8 cellular contexts compared by ENCODE assay signal in genomic region chr6:132715204-132715603, GRCh38. TPM values are rescaled to one million over a fixed set of nuclear protein-coding genes. Genes with fewer than 3 reads are reported as not detected.
DNase-seq lines count a peak whose midpoint lies in the region; ATAC-seq and TF ChIP-seq lines count a peak whose summit lies in the region.
"Had no signal": no experiment of that assay in that cellular context is flagged by ENCODE, and none has a peak within 500 bp of the region (broad histone marks: within the 10 kb centered on the region; RNA-seq: fewer than 3 reads in every experiment).

No MANE protein-coding gene starts in this region.

- ATAC-seq in left cardiac atrium: peak; percentile 41 to 83
- no peak for ATAC-seq in GM21576 (IDR thresholded peaks at IDR 0.05; ENCODE audit: unreplicated experiment)
- ATAC-seq in HG02588 (IDR thresholded peaks at IDR 0.05; ENCODE audit: unreplicated experiment): no peak
- no peak for ATAC-seq in stimulated activated naive CD8-positive, alpha-beta T cell treated with anti-CD3 and anti-CD28 coated beads, Interleukin-15, amount 100 ng/mL, for 72 hours

- no peaks in the 10 kb centered on the region for H3K36me3 ChIP-seq in smooth muscle cell (ENCODE audit: low read depth)
- H3K36me3 ChIP-seq: esophagus muscularis mucosa had no signal

- H3K9me3 Mint-ChIP-seq in stimulated activated naive CD8-positive, alpha-beta T cell treated with anti-CD3 and anti-CD28 coated beads, Interleukin-15, amount 100 ng/mL, for 72 hours: no peaks in the 10 kb centered on the region

- DNase-seq in HFF-Myc (ENCODE audit: extremely low read depth, low read depth) (no peak), SW480 (ENCODE audit: low spot score) (peak; percentile 54), left cardiac atrium (peak; percentile 42), smooth muscle cell (lab: John Stamatoyannopoulos, UW; ENCODE audit: unreplicated experiment) (no peak)
- DNase-seq in stimulated activated naive CD8-positive, alpha-beta T cell treated with anti-CD3 and anti-CD28 coated beads, Interleukin-15, amount 100 ng/mL, for 72 hours: no peak

- no peaks in the 10 kb centered on the region for H3K4me1 Mint-ChIP-seq in stimulated activated naive CD8-positive, alpha-beta T cell treated with anti-CD3 and anti-CD28 coated beads, Interleukin-15, amount 100 ng/mL, for 72 hours

- no peaks in the 10 kb centered on the region for H3K4me1 ChIP-seq in smooth muscle cell (ENCODE audit: low read depth)
- H3K4me1 ChIP-seq: esophagus muscularis mucosa had no signal

- WGBS in smooth muscle cell (ENCODE audit: low lambda C conversion rate): 43% methylated on average over 5 of the region's 5 CpGs

- H3K79me2 ChIP-seq in smooth muscle cell (ENCODE audit: low read depth): no peaks in the 10 kb centered on the region

- no peak overlapping the region for H3K4me2 ChIP-seq in smooth muscle cell

- H3F3A ChIP-seq in smooth muscle cell (ENCODE audit: low read depth): no peaks in the 10 kb centered on the region

- H3K27ac ChIP-seq in smooth muscle cell (ENCODE audit: low read depth): no peak overlapping the region
- H3K27ac ChIP-seq: esophagus muscularis mucosa had no signal

- no peaks in the 10 kb centered on the region for H3K27me3 ChIP-seq in smooth muscle cell (ENCODE audit: low read depth)
- H3K27me3 ChIP-seq: esophagus muscularis mucosa had no signal

- no peak overlapping the region for H3K27ac Mint-ChIP-seq in stimulated activated naive CD8-positive, alpha-beta T cell treated with anti-CD3 and anti-CD28 coated beads, Interleukin-15, amount 100 ng/mL, for 72 hours

- intact Hi-C loops in left cardiac atrium (cut with DNase I): no loop called here

- no peaks in the 10 kb centered on the region for H4K20me1 ChIP-seq in smooth muscle cell (ENCODE audit: low read depth)

- no peak overlapping the region for H3K4me3 Mint-ChIP-seq in stimulated activated naive CD8-positive, alpha-beta T cell treated with anti-CD3 and anti-CD28 coated beads, Interleukin-15, amount 100 ng/mL, for 72 hours

- H3K27me3 Mint-ChIP-seq in stimulated activated naive CD8-positive, alpha-beta T cell treated with anti-CD3 and anti-CD28 coated beads, Interleukin-15, amount 100 ng/mL, for 72 hours: peaks cover 21% of the 10 kb centered on the region

- no peak overlapping the region for H3K9ac ChIP-seq in smooth muscle cell (ENCODE audit: low read depth)

- no peak overlapping the region for H3K4me3 ChIP-seq in HFF-Myc (replicated peaks; ENCODE audit: low read depth, low read length)
- H3K4me3 ChIP-seq in smooth muscle cell: no peak overlapping the region
- H3K4me3 ChIP-seq: esophagus muscularis mucosa had no signal

- H3K9me3 ChIP-seq in smooth muscle cell (replicated peaks; ENCODE audit: low read depth): no peaks in the 10 kb centered on the region
- H3K9me3 ChIP-seq: esophagus muscularis mucosa had no signal

- TF ChIP-seq CTCF in HFF-Myc (IDR thresholded peaks at IDR 0.05; ENCODE audit: low read depth, low read length, missing control alignments) (peak; percentile 39), smooth muscle cell (IDR thresholded peaks at IDR 0.05; ENCODE audit: borderline replicate concordance, insufficient read depth, poor library complexity, severe bottlenecking) (peak; percentile 29)

- no peak overlapping the region for H2AFZ ChIP-seq in smooth muscle cell (ENCODE audit: low read depth)

RNA-seq across cellular contexts. Expression of gene VNN1, which starts 1.3 kb away (rescaled TPM):
- total RNA-seq in left cardiac atrium (1 to 10 TPM; 1.1 to 4.5 TPM), smooth muscle cell (0.13 and 0.99 TPM in 2 replicates)
- polyA plus RNA-seq in smooth muscle cell: 0.22 TPM in 1 of 2 replicates, not detected in the other

RNA-seq across cellular contexts. Expression of gene VNN2, which starts 42.5 kb away (rescaled TPM):
- total RNA-seq in left cardiac atrium (1 to 10 TPM; 3.8 to 4.1 TPM), smooth muscle cell (not detected in 2 replicates)
- not detected in 2 replicates for polyA plus RNA-seq in smooth muscle cell

RNA-seq across cellular contexts. Expression of gene TAAR1, which starts 56.2 kb away (rescaled TPM):
- total RNA-seq in left cardiac atrium: not detected
- not detected in 2 replicates for total RNA-seq in smooth muscle cell
- not detected in 2 replicates for polyA plus RNA-seq in smooth muscle cell
- total RNA-seq: esophagus muscularis mucosa had no signal

Comparison
In these comparisons a context has a peak if more than half of its experiments do, and no peak if none do; other contexts are left out.
1. DNase-seq: peak in SW480 (single experiment) and left cardiac atrium (single experiment); none in HFF-Myc (single experiment), smooth muscle cell (single experiment) and stimulated activated naive CD8-positive, alpha-beta T cell treated with anti-CD3 and anti-CD28 coated beads, Interleukin-15, amount 100 ng/mL, for 72 hours (0 of 2).
2. ATAC-seq: peak in left cardiac atrium (2 of 2); none in GM21576 (single experiment), HG02588 (single experiment) and stimulated activated naive CD8-positive, alpha-beta T cell treated with anti-CD3 and anti-CD28 coated beads, Interleukin-15, amount 100 ng/mL, for 72 hours (single experiment).